ENCODE assay signal across 9 cellular contexts in the genomic region with DNA sequence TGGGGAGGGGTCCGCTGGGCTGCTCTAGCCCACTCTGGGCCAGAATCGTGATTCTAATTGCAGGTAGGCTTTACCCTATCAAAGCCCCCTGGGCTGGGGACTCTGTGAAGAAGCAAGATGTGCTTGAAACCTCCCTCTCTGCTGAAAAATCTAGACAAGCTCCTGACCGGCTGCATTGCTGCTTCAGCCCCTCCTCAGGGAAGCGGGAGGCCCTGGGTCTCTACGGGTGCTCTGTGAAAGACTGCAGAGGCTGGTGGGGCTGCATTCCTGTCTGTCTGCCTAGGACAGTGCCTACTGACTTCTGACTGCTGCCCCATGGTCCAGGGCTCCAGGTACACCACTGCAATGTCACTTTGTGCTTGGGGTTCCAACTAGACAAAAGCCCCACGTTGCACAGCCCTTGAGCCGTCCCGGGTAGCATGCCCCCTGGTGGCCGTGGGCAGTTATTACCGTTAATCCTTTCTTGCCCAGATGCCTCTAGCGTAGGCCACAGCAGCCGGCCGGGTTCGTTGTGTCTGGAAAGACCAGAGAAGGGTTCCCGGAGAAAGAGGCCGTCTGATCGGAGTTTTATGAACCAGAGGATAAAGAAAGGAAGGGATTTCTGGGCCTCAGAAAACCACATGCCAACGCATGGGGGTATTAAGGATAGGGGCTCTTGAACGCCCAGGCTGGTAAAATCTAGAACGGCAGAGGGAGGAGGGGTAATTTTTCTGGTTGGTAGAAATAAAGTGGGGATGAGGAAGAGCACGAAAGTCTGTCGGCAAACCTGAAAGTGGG. TPM values are rescaled to one million over a fixed set of nuclear protein-coding genes. Genes with fewer than 3 reads are reported as not detected.
DNase-seq lines count a peak whose midpoint lies in the region; ATAC-seq and TF ChIP-seq lines count a peak whose summit lies in the region.
"Had no signal": no experiment of that assay in that cellular context is flagged by ENCODE, and none has a peak within 500 bp of the region (broad histone marks: within the 10 kb centered on the region; RNA-seq: fewer than 3 reads in every experiment).

No MANE protein-coding gene starts in this region.

- H3K27me3 Mint-ChIP-seq in activated CD4-positive, alpha-beta T cell treated with anti-CD3 and anti-CD28 coated beads, Interleukin-2, amount 10 ng/mL, durations not matched to agents 24 days and 14 days, result no peaks in the 10 kb centered on the region
- no peaks in the 10 kb centered on the region for H3K27me3 Mint-ChIP-seq in natural killer cell treated with Interleukin-12 subunit alpha and Interleukin-12 subunit beta and Interleukin-15 and Interleukin-18, amount 100 ng/mL, for 72 hours
- H3K27me3 Mint-ChIP-seq: activated naive CD8-positive, alpha-beta T cell had no signal

- DNase-seq in ELF-1 (ENCODE audit: low read depth, low spot score), result peak; percentile 81
- DNase-seq in H4 (ENCODE audit: low spot score), result peak; percentile 36
- peak; percentile 21 for DNase-seq in NCI-H1694 (lab: John Stamatoyannopoulos, UW)
- peak; percentile 82 for DNase-seq in activated CD4-positive, alpha-beta T cell treated with anti-CD3 and anti-CD28 coated beads, Interleukin-2, amount 10 ng/mL, durations not matched to agents 24 days and 14 days
- peak; percentile 70 for DNase-seq in ecto neural progenitor cell (ENCODE audit: low spot score)
- peak; percentile 69 for DNase-seq in natural killer cell treated with Interleukin-12 subunit alpha and Interleukin-12 subunit beta and Interleukin-15 and Interleukin-18, amount 100 ng/mL, for 72 hours (ENCODE audit: low spot score)
- peak; percentile 6 to 10 for DNase-seq in thyroid gland

- no peaks in the 10 kb centered on the region for H3K9me3 ChIP-seq in thyroid gland

- no peak overlapping the region for H3K27ac ChIP-seq in thyroid gland

- H3K9me3 Mint-ChIP-seq in activated CD4-positive, alpha-beta T cell treated with anti-CD3 and anti-CD28 coated beads, Interleukin-2, amount 10 ng/mL, durations not matched to agents 24 days and 14 days, result no peaks in the 10 kb centered on the region
- H3K9me3 Mint-ChIP-seq in natural killer cell treated with Interleukin-12 subunit alpha and Interleukin-12 subunit beta and Interleukin-15 and Interleukin-18, amount 100 ng/mL, for 72 hours, result no peaks in the 10 kb centered on the region

- H3K4me1 ChIP-seq in thyroid gland, result no peaks in the 10 kb centered on the region

- no peaks in the 10 kb centered on the region for H3K27me3 ChIP-seq in thyroid gland

- TF ChIP-seq POLR2A in thyroid gland (IDR thresholded peaks at IDR 0.05), result no peak

- intact Hi-C loops in activated CD4-positive, alpha-beta T cell treated with anti-CD3 and anti-CD28 coated beads, Interleukin-2, amount 10 ng/mL, durations not matched to agents 24 days and 14 days (cut with micrococcal nuclease), result loop anchor here (1.0 to 2.0 kb wide), 2 partner anchors 293 to 952 kb away; no protein-coding TSS in a partner anchor
- intact Hi-C loops in thyroid gland (cut with DNase I), result no loop called here

- H3K36me3 Mint-ChIP-seq in activated CD4-positive, alpha-beta T cell treated with anti-CD3 and anti-CD28 coated beads, Interleukin-2, amount 10 ng/mL, durations not matched to agents 24 days and 14 days (ENCODE audit: low read depth), result no peaks in the 10 kb centered on the region
- H3K36me3 Mint-ChIP-seq in natural killer cell treated with Interleukin-12 subunit alpha and Interleukin-12 subunit beta and Interleukin-15 and Interleukin-18, amount 100 ng/mL, for 72 hours, result no peaks in the 10 kb centered on the region
- H3K36me3 Mint-ChIP-seq: activated naive CD8-positive, alpha-beta T cell had no signal

- no peak overlapping the region for H3K4me3 ChIP-seq in thyroid gland (replicated peaks in 1 of 3)

- H3K27ac Mint-ChIP-seq in activated CD4-positive, alpha-beta T cell treated with anti-CD3 and anti-CD28 coated beads, Interleukin-2, amount 10 ng/mL, durations not matched to agents 24 days and 14 days, result no peak overlapping the region
- no peak overlapping the region for H3K27ac Mint-ChIP-seq in natural killer cell treated with Interleukin-12 subunit alpha and Interleukin-12 subunit beta and Interleukin-15 and Interleukin-18, amount 100 ng/mL, for 72 hours
- H3K27ac Mint-ChIP-seq: activated naive CD8-positive, alpha-beta T cell had no signal

- 60 to 71% methylated on average over 17 to 20 of the region's 22 CpGs for WGBS in thyroid gland, 2 donors

- H3K36me3 ChIP-seq in thyroid gland, result no peaks in the 10 kb centered on the region

- no peaks in the 10 kb centered on the region for H3K4me1 Mint-ChIP-seq in activated CD4-positive, alpha-beta T cell treated with anti-CD3 and anti-CD28 coated beads, Interleukin-2, amount 10 ng/mL, durations not matched to agents 24 days and 14 days
- no peaks in the 10 kb centered on the region for H3K4me1 Mint-ChIP-seq in natural killer cell treated with Interleukin-12 subunit alpha and Interleukin-12 subunit beta and Interleukin-15 and Interleukin-18, amount 100 ng/mL, for 72 hours (ENCODE audit: low read depth in 2 of 2)

- no peak overlapping the region for H3K4me3 Mint-ChIP-seq in activated CD4-positive, alpha-beta T cell treated with anti-CD3 and anti-CD28 coated beads, Interleukin-2, amount 10 ng/mL, durations not matched to agents 24 days and 14 days
- no peak overlapping the region for H3K4me3 Mint-ChIP-seq in natural killer cell treated with Interleukin-12 subunit alpha and Interleukin-12 subunit beta and Interleukin-15 and Interleukin-18, amount 100 ng/mL, for 72 hours
- H3K4me3 Mint-ChIP-seq: activated naive CD8-positive, alpha-beta T cell had no signal

- TF ChIP-seq CTCF in thyroid gland (IDR thresholded peaks at IDR 0.05), result peak in 5 of 6 experiments; percentile 19 to 43 (median 23)

- ATAC-seq in natural killer cell treated with Interleukin-12 subunit alpha and Interleukin-12 subunit beta and Interleukin-15 and Interleukin-18, amount 100 ng/mL, for 72 hours, result peak; percentile 48 to 51
- no peak for ATAC-seq in HG03460 (IDR thresholded peaks at IDR 0.05; ENCODE audit: unreplicated experiment)

RNA-seq across cellular contexts. Expression of gene C1QL2, which starts 15.9 kb away (rescaled TPM):
- not detected in 2 replicates for total RNA-seq in H4 (2014; rRNA removed; shearing (Covaris generic))
- total RNA-seq in activated CD4-positive, alpha-beta T cell treated with anti-CD3 and anti-CD28 coated beads, Interleukin-2, amount 10 ng/mL, durations not matched to agents 24 days and 14 days, result not detected in 2 replicates
- not detected for total RNA-seq in natural killer cell treated with Interleukin-12 subunit alpha and Interleukin-12 subunit beta and Interleukin-15 and Interleukin-18, amount 100 ng/mL, for 72 hours
- not detected for total RNA-seq in thyroid gland

RNA-seq across cellular contexts. Expression of gene STEAP3, which starts 49.2 kb away (rescaled TPM):
- total RNA-seq in H4 (2014; rRNA removed; shearing (Covaris generic)), result 14.0 and 17.7 TPM in 2 replicates
- 0.16 and 0.19 TPM in 2 replicates for total RNA-seq in activated CD4-positive, alpha-beta T cell treated with anti-CD3 and anti-CD28 coated beads, Interleukin-2, amount 10 ng/mL, durations not matched to agents 24 days and 14 days
- total RNA-seq in natural killer cell treated with Interleukin-12 subunit alpha and Interleukin-12 subunit beta and Interleukin-15 and Interleukin-18, amount 100 ng/mL, for 72 hours, result 1 to 10 TPM; 1.3 to 2.3 TPM
- total RNA-seq in thyroid gland, result 10 to 100 TPM in 2 of 4 donors, 1 to 10 TPM in 2; 7.4 to 23.2 (median 12.0) TPM

Comparison
In these comparisons a context has a peak if more than half of its experiments do, and no peak if none do; other contexts are left out.
1. DNase-seq: peak in every context shown above with its lines; median percentile 82 in activated CD4-positive, alpha-beta T cell treated with anti-CD3 and anti-CD28 coated beads, Interleukin-2, amount 10 ng/mL, durations not matched to agents 24 days and 14 days; 81 in ELF-1; 70 in ecto neural progenitor cell; 69 in natural killer cell treated with Interleukin-12 subunit alpha and Interleukin-12 subunit beta and Interleukin-15 and Interleukin-18, amount 100 ng/mL, for 72 hours; 36 in H4; 21 in NCI-H1694; 8 in thyroid gland.